1 cellular context compared by ENCODE assay signal in the genomic region with DNA sequence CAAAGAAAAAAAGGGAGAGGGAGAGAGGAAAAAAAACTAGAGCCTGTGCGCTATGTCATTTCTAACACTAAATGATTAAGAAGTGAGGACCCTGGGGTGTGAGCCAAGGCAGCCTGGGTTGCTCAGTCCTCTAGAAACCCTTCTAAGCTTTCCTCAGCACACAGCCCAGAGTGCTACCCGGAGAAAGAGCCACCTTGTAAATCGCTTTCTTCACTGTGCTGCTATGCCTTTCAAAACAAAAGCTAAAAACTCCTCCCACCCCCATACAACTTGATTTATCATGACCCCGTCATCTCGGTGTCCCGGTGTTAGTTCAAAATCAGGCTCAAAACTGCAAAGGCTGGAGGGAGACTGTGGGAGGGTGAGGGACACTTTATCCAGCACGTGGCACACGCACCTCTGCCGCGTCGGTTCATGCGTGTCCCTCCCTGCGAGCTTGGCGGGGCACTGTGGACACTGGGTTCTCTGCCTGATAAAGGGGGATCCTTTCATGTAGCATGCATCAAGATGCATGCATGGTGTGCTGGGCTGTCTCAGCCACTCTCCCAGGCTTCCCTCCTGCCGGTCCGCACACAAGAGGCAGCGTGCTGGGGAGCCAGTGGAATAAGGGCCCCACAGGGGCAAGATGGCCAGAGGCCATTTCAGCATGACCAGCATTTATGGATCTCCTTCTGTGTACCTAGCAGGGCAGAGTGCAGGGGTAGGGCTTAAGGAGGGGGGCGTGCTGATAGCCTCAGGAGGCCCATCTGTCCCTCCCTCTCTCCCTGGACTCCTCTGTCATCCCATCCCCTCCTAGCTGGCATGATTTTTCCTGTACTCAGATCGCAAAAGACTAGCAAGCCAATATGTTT.
TF ChIP-seq lines count a peak whose summit lies in the region.

No MANE protein-coding gene starts in this region.

TF ChIP-seq in IMR-90, 13 proteins besides CTCF, POLR2A, EP300 and RAD21 (continued from another document):
- TF ChIP-seq BHLHE40 (IDR thresholded peaks at IDR 0.05; ENCODE audit: low read depth, low read length), result peak; percentile 26; the same call in 1 of the 2 replicates
- no peak for TF ChIP-seq RFX5 (IDR thresholded peaks at IDR 0.05; ENCODE audit: low read depth, low read length)
- TF ChIP-seq MXI1 (IDR thresholded peaks at IDR 0.05; ENCODE audit: borderline replicate concordance, low read depth, low read length), result no peak
- TF ChIP-seq CHD1 (IDR thresholded peaks at IDR 0.05; ENCODE audit: low read depth, low read length), result no peak
- no peak for TF ChIP-seq USF2 (IDR thresholded peaks at IDR 0.05; ENCODE audit: low read depth, low read length)
